In the genomic region with DNA sequence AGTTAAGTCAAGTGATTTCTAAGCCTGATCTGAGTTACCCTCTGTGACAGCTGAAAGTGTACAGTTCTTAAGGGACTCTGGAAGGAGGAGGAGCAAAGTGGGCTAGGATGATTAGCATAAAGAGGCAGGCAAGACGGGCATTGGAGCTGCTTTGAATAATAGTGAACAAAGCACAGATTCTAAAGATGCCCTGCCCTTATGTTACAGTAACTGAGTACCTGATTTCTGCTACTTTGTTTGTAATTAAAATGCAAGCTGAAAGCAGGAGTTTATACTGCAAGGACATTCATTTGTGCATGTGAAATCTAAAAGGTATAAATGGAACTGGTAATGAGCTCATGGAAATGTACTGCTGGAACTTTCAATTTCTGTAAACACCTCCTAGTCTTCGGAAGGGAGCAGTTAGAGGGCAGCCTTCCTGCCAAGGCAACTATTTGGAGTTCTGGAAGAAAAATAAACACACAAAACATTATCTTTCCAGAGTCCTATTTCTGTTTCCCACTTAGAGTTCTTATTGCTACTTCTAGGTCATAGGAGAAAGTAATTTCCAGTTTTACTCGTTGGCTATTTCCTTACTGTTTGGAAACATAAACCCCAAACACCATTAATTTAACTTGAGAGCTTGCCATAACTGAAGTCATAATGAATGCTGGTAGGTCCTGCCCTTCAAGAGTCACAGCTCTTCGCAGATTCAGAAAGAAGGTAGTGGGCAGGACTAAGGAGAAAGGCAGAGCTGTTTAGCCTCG, we compare ENCODE assay signal across 1 cellular context.
TF ChIP-seq lines count a peak whose summit lies in the region.

A gene with protein sequence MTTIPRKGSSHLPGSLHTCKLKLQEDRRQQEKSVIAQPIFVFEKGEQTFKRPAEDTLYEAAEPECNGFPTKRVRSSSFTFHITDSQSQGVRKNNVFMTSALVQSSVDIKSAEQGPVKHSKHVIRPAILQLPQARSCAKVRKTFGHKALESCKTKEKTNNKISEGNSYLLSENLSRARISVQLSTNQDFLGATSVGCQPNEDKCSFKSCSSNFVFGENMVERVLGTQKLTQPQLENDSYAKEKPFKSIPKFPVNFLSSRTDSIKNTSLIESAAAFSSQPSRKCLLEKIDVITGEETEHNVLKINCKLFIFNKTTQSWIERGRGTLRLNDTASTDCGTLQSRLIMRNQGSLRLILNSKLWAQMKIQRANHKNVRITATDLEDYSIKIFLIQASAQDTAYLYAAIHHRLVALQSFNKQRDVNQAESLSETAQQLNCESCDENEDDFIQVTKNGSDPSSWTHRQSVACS (minus strand): TSS at position 45 of the 746 bp plus-strand sequence. CDS start 486 bp downstream, outside the sequence.

TF ChIP-seq in HEK293, 187 proteins besides CTCF, POLR2A, EP300 and RAD21 (continued from another document and continues in another):
- TF ChIP-seq PRDM1 (tag by site-specific recombination; IDR thresholded peaks at IDR 0.05) (peak; percentile 84), ZNF560 (tag by site-specific recombination; IDR thresholded peaks at IDR 0.05; ENCODE audit: borderline replicate concordance) (no peak), ZBTB7A (tag by site-specific recombination; IDR thresholded peaks at IDR 0.05; ENCODE audit: low read depth) (no peak), SP2 (tag by site-specific recombination; IDR thresholded peaks at IDR 0.05) (no peak; the same call in 1 of the 2 replicates), BCL11B (tag by site-specific recombination; IDR thresholded peaks at IDR 0.05; ENCODE audit: low read depth) (no peak), GLI4 (tag by site-specific recombination; IDR thresholded peaks at IDR 0.05) (no peak), ZNF423 (tag by site-specific recombination; IDR thresholded peaks at IDR 0.05) (no peak), TCF7L2 (IDR thresholded peaks at IDR 0.05; ENCODE audit: borderline replicate concordance, low read depth, low read length) (no peak), KLF1 (tag by site-specific recombination; IDR thresholded peaks at IDR 0.05) (0 out of 2 replicates have a peak, but pooled peaks have one; percentile 31), ZNF184 (tag by site-specific recombination; IDR thresholded peaks at IDR 0.05) (no peak), ZNF311 (tag by site-specific recombination; IDR thresholded peaks at IDR 0.05; ENCODE audit: borderline replicate concordance) (no peak), ZNF394 (tag by site-specific recombination; IDR thresholded peaks at IDR 0.05; ENCODE audit: borderline replicate concordance) (no peak), ZNF621 (tag by site-specific recombination; IDR thresholded peaks at IDR 0.05) (no peak), ZNF624 (tag by site-specific recombination; IDR thresholded peaks at IDR 0.05) (no peak), ZNF596 (tag by site-specific recombination; IDR thresholded peaks at IDR 0.05) (peak; percentile 65; the same call in 1 of the 2 replicates), ZNF433 (tag by site-specific recombination; IDR thresholded peaks at IDR 0.05; ENCODE audit: low read depth) (no peak), ZNF19 (tag by site-specific recombination; IDR thresholded peaks at IDR 0.05; ENCODE audit: low read depth) (no peak), ZNF660 (tag by site-specific recombination; IDR thresholded peaks at IDR 0.05) (no peak; the same call in 1 of the 2 replicates), ZNF521 (tag by site-specific recombination; IDR thresholded peaks at IDR 0.05) (no peak), ZNF391 (tag by site-specific recombination; IDR thresholded peaks at IDR 0.05; ENCODE audit: borderline replicate concordance, low read depth) (peak; percentile 74; the same call in 1 of the 2 replicates), ZNF76 (tag by site-specific recombination; IDR thresholded peaks at IDR 0.05; ENCODE audit: borderline replicate concordance, low read depth) (no peak), SP3 (tag by site-specific recombination; IDR thresholded peaks at IDR 0.05) (peak; percentile 15; the same call in 1 of the 2 replicates), ZNF214 (tag by site-specific recombination; IDR thresholded peaks at IDR 0.05; ENCODE audit: borderline replicate concordance) (no peak), ZNF174 (tag by site-specific recombination; IDR thresholded peaks at IDR 0.05) (no peak), KLF16 (tag by site-specific recombination; IDR thresholded peaks at IDR 0.05) (no peak), ZNF146 (tag by site-specific recombination; IDR thresholded peaks at IDR 0.05) (no peak), ZNF37A (tag by site-specific recombination; IDR thresholded peaks at IDR 0.05) (no peak), GLI2 (tag by site-specific recombination; IDR thresholded peaks at IDR 0.05; ENCODE audit: borderline replicate concordance, low read depth) (0 out of 2 replicates have a peak, but pooled peaks have one; percentile 41), ZNF768 (tag by site-specific recombination; IDR thresholded peaks at IDR 0.05) (no peak), ZNF701 (tag by site-specific recombination; IDR thresholded peaks at IDR 0.05) (no peak), SP7 (tag by site-specific recombination; IDR thresholded peaks at IDR 0.05) (peak; percentile 63), SCRT1 (tag by site-specific recombination; IDR thresholded peaks at IDR 0.05; ENCODE audit: borderline replicate concordance) (no peak), ZBTB20 (tag by site-specific recombination; IDR thresholded peaks at IDR 0.05) (no peak; the same call in 1 of the 2 replicates), ZNF623 (tag by site-specific recombination; IDR thresholded peaks at IDR 0.05) (no peak), ZNF10 (tag by site-specific recombination; IDR thresholded peaks at IDR 0.05) (no peak), KLF7 (tag by site-specific recombination; IDR thresholded peaks at IDR 0.05; ENCODE audit: borderline replicate concordance) (0 out of 2 replicates have a peak, but pooled peaks have one; percentile 40)
- TF ChIP-seq, protein P1, sequence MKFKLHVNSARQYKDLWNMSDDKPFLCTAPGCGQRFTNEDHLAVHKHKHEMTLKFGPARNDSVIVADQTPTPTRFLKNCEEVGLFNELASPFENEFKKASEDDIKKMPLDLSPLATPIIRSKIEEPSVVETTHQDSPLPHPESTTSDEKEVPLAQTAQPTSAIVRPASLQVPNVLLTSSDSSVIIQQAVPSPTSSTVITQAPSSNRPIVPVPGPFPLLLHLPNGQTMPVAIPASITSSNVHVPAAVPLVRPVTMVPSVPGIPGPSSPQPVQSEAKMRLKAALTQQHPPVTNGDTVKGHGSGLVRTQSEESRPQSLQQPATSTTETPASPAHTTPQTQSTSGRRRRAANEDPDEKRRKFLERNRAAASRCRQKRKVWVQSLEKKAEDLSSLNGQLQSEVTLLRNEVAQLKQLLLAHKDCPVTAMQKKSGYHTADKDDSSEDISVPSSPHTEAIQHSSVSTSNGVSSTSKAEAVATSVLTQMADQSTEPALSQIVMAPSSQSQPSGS (tag by site-specific recombination; IDR thresholded peaks at IDR 0.05; ENCODE audit: low read depth) = peak; percentile 33; the same call in 1 of the 2 replicates
- TF ChIP-seq, protein P2, sequence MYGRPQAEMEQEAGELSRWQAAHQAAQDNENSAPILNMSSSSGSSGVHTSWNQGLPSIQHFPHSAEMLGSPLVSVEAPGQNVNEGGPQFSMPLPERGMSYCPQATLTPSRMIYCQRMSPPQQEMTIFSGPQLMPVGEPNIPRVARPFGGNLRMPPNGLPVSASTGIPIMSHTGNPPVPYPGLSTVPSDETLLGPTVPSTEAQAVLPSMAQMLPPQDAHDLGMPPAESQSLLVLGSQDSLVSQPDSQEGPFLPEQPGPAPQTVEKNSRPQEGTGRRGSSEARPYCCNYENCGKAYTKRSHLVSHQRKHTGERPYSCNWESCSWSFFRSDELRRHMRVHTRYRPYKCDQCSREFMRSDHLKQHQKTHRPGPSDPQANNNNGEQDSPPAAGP (tag by site-specific recombination; IDR thresholded peaks at IDR 0.05) = no peak
- TF ChIP-seq, protein P3, sequence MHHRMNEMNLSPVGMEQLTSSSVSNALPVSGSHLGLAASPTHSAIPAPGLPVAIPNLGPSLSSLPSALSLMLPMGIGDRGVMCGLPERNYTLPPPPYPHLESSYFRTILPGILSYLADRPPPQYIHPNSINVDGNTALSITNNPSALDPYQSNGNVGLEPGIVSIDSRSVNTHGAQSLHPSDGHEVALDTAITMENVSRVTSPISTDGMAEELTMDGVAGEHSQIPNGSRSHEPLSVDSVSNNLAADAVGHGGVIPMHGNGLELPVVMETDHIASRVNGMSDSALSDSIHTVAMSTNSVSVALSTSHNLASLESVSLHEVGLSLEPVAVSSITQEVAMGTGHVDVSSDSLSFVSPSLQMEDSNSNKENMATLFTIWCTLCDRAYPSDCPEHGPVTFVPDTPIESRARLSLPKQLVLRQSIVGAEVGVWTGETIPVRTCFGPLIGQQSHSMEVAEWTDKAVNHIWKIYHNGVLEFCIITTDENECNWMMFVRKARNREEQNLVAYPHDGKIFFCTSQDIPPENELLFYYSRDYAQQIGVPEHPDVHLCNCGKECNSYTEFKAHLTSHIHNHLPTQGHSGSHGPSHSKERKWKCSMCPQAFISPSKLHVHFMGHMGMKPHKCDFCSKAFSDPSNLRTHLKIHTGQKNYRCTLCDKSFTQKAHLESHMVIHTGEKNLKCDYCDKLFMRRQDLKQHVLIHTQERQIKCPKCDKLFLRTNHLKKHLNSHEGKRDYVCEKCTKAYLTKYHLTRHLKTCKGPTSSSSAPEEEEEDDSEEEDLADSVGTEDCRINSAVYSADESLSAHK (tag by site-specific recombination; IDR thresholded peaks at IDR 0.05) = peak; percentile 68
- TF ChIP-seq, protein P4, sequence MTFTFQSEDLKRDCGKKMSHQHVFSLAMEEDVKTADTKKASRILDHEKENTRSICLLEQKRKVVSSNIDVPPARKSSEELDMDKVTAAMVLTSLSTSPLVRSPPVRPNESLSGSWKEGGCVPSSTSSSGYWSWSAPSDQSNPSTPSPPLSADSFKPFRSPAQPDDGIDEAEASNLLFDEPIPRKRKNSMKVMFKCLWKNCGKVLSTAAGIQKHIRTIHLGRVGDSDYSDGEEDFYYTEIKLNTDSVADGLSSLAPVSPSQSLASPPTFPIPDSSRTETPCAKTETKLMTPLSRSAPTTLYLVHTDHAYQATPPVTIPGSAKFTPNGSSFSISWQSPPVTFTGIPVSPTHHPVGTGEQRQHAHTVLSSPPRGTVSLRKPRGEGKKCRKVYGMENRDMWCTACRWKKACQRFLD (tag by site-specific recombination; IDR thresholded peaks at IDR 0.05) = no peak
- TF ChIP-seq, protein P5, sequence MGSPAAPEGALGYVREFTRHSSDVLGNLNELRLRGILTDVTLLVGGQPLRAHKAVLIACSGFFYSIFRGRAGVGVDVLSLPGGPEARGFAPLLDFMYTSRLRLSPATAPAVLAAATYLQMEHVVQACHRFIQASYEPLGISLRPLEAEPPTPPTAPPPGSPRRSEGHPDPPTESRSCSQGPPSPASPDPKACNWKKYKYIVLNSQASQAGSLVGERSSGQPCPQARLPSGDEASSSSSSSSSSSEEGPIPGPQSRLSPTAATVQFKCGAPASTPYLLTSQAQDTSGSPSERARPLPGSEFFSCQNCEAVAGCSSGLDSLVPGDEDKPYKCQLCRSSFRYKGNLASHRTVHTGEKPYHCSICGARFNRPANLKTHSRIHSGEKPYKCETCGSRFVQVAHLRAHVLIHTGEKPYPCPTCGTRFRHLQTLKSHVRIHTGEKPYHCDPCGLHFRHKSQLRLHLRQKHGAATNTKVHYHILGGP (tag by site-specific recombination; IDR thresholded peaks at IDR 0.05) = no peak
- TF ChIP-seq, protein P6, sequence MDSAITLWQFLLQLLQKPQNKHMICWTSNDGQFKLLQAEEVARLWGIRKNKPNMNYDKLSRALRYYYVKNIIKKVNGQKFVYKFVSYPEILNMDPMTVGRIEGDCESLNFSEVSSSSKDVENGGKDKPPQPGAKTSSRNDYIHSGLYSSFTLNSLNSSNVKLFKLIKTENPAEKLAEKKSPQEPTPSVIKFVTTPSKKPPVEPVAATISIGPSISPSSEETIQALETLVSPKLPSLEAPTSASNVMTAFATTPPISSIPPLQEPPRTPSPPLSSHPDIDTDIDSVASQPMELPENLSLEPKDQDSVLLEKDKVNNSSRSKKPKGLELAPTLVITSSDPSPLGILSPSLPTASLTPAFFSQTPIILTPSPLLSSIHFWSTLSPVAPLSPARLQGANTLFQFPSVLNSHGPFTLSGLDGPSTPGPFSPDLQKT (IDR thresholded peaks at IDR 0.05; ENCODE audit: borderline replicate concordance, low read depth, low read length) = no peak
- TF ChIP-seq, protein P7, sequence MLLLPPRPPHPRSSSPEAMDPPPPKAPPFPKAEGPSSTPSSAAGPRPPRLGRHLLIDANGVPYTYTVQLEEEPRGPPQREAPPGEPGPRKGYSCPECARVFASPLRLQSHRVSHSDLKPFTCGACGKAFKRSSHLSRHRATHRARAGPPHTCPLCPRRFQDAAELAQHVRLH (tag by site-specific recombination; IDR thresholded peaks at IDR 0.05) = peak; percentile 83
- TF ChIP-seq, protein P8, sequence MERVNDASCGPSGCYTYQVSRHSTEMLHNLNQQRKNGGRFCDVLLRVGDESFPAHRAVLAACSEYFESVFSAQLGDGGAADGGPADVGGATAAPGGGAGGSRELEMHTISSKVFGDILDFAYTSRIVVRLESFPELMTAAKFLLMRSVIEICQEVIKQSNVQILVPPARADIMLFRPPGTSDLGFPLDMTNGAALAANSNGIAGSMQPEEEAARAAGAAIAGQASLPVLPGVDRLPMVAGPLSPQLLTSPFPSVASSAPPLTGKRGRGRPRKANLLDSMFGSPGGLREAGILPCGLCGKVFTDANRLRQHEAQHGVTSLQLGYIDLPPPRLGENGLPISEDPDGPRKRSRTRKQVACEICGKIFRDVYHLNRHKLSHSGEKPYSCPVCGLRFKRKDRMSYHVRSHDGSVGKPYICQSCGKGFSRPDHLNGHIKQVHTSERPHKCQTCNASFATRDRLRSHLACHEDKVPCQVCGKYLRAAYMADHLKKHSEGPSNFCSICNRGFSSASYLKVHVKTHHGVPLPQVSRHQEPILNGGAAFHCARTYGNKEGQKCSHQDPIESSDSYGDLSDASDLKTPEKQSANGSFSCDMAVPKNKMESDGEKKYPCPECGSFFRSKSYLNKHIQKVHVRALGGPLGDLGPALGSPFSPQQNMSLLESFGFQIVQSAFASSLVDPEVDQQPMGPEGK (tag by site-specific recombination; IDR thresholded peaks at IDR 0.05) = no peak
- TF ChIP-seq, protein P9, sequence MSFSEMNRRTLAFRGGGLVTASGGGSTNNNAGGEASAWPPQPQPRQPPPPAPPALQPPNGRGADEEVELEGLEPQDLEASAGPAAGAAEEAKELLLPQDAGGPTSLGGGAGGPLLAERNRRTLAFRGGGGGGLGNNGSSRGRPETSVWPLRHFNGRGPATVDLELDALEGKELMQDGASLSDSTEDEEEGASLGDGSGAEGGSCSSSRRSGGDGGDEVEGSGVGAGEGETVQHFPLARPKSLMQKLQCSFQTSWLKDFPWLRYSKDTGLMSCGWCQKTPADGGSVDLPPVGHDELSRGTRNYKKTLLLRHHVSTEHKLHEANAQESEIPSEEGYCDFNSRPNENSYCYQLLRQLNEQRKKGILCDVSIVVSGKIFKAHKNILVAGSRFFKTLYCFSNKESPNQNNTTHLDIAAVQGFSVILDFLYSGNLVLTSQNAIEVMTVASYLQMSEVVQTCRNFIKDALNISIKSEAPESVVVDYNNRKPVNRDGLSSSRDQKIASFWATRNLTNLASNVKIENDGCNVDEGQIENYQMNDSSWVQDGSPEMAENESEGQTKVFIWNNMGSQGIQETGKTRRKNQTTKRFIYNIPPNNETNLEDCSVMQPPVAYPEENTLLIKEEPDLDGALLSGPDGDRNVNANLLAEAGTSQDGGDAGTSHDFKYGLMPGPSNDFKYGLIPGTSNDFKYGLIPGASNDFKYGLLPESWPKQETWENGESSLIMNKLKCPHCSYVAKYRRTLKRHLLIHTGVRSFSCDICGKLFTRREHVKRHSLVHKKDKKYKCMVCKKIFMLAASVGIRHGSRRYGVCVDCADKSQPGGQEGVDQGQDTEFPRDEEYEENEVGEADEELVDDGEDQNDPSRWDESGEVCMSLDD (tag by site-specific recombination; IDR thresholded peaks at IDR 0.05) = no peak
